Comparison of ENCODE assay signal across 21 cellular contexts in genomic region chr12:49942512-49942893, GRCh38. TPM values are rescaled to one million over a fixed set of nuclear protein-coding genes. Genes with fewer than 3 reads are reported as not detected.
DNase-seq lines count a peak whose midpoint lies in the region; ATAC-seq lines count a peak whose summit lies in the region.
"Had no signal": no experiment of that assay in that cellular context is flagged by ENCODE, and none has a peak within 500 bp of the region (broad histone marks: within the 10 kb centered on the region; RNA-seq: fewer than 3 reads in every experiment).

No MANE protein-coding gene starts in this region.

- H3K36me3 Mint-ChIP-seq in CD4-positive, CD25-positive, alpha-beta regulatory T cell = peaks cover 4% of the 10 kb centered on the region
- no peaks in the 10 kb centered on the region for H3K36me3 Mint-ChIP-seq in T-cell
- no peaks in the 10 kb centered on the region for H3K36me3 Mint-ChIP-seq in activated T-helper 1 cell treated with anti-CD3 and anti-CD28 coated beads, Interleukin-12 subunit alpha, Interleukin-12 subunit beta, Interleukin-2, Interleukin-4 antibody, amounts not matched to agents 30 ng/mL and 10 ng/mL and 1 ng/mL, durations not matched to agents 14 hours and 24 hours and 36 hours (ENCODE audit: low read depth)
- H3K36me3 Mint-ChIP-seq: CD8-positive, alpha-beta memory T cell had no signal

- H3K4me1 Mint-ChIP-seq in CD4-positive, CD25-positive, alpha-beta regulatory T cell = peaks cover 12 to 62% (median 37%) of the 10 kb centered on the region in 4 donors
- peaks cover 17 to 47% (median 29%) of the 10 kb centered on the region in 3 donors for H3K4me1 Mint-ChIP-seq in T-cell
- H3K4me1 Mint-ChIP-seq in activated T-helper 1 cell treated with anti-CD3 and anti-CD28 coated beads, Interleukin-12 subunit alpha, Interleukin-12 subunit beta, Interleukin-2, Interleukin-4 antibody, amounts not matched to agents 30 ng/mL and 10 ng/mL and 1 ng/mL, durations not matched to agents 14 hours and 24 hours and 36 hours (ENCODE audit: low read depth) = peaks cover 28% of the 10 kb centered on the region

- POLR2A ChIA-PET in T-cell (lab: Charles Lee) = no interaction called here

- peak overlapping the region; percentile 91 to 100 (median 97) for H3K27ac Mint-ChIP-seq in CD4-positive, CD25-positive, alpha-beta regulatory T cell
- peak overlapping the region; percentile 44 to 69 for H3K27ac Mint-ChIP-seq in T-cell
- H3K27ac Mint-ChIP-seq in activated T-helper 1 cell treated with anti-CD3 and anti-CD28 coated beads, Interleukin-12 subunit alpha, Interleukin-12 subunit beta, Interleukin-2, Interleukin-4 antibody, amounts not matched to agents 30 ng/mL and 10 ng/mL and 1 ng/mL, durations not matched to agents 14 hours and 24 hours and 36 hours = no peak overlapping the region

- CTCF ChIA-PET in T-cell (lab: Charles Lee) = interaction anchor here in 1 of 2 donors (0.6 kb wide), 1 partner anchor 123 kb away, joined by 3 read pairs; no protein-coding TSS in a partner anchor

- intact Hi-C loops in activated T-helper 1 cell treated with anti-CD3 and anti-CD28 coated beads, Interleukin-12 subunit alpha, Interleukin-12 subunit beta, Interleukin-2, Interleukin-4 antibody, amounts not matched to agents 30 ng/mL and 10 ng/mL and 1 ng/mL, durations not matched to agents 14 hours and 24 hours and 36 hours (cut with micrococcal nuclease) = no loop called here

- H3K27ac ChIP-seq in BLaER1 = peak overlapping the region; percentile 40; the same call in 1 of the 2 replicates
- peak overlapping the region; percentile 92 for H3K27ac ChIP-seq in CD4-positive, CD25-positive, alpha-beta regulatory T cell (ENCODE audit: insufficient read depth, low read length, poor library complexity, severe bottlenecking)
- H3K27ac ChIP-seq in SJCRH30 = no peak overlapping the region

- peak overlapping the region; percentile 67 for H3K4me2 ChIP-seq in BLaER1

- H3K27me3 ChIP-seq in BLaER1 (no peaks in the 10 kb centered on the region), SJCRH30 (no peaks in the 10 kb centered on the region)
- H3K27me3 ChIP-seq in CD4-positive, CD25-positive, alpha-beta regulatory T cell (ENCODE audit: control insufficient read depth, insufficient read depth, low read length) = no peaks in the 10 kb centered on the region

- H3K9ac ChIP-seq in BLaER1 = no peak overlapping the region; the same call in 1 of the 2 replicates

- no peaks in the 10 kb centered on the region for H3K27me3 Mint-ChIP-seq in CD4-positive, CD25-positive, alpha-beta regulatory T cell
- H3K27me3 Mint-ChIP-seq in T-cell = no peaks in the 10 kb centered on the region
- peaks cover 6% of the 10 kb centered on the region for H3K27me3 Mint-ChIP-seq in activated T-helper 1 cell treated with anti-CD3 and anti-CD28 coated beads, Interleukin-12 subunit alpha, Interleukin-12 subunit beta, Interleukin-2, Interleukin-4 antibody, amounts not matched to agents 30 ng/mL and 10 ng/mL and 1 ng/mL, durations not matched to agents 14 hours and 24 hours and 36 hours (ENCODE audit: insufficient read depth)

- DNase-seq in CD4-positive, CD25-positive, alpha-beta regulatory T cell = peak in 1 of 3 donors; percentile 35
- DNase-seq in T-cell (no peak), foreskin melanocyte (peak; percentile 73), SJCRH30 (no peak), amniotic stem cell (lab: John Stamatoyannopoulos, UW) (no peak)
- no peak for DNase-seq in activated T-helper 1 cell treated with anti-CD3 and anti-CD28 coated beads, Interleukin-12 subunit alpha, Interleukin-12 subunit beta, Interleukin-2, Interleukin-4 antibody, amounts not matched to agents 30 ng/mL and 10 ng/mL and 1 ng/mL, durations not matched to agents 14 hours and 24 hours and 36 hours (ENCODE audit: low spot score)
- DNase-seq in stimulated activated CD4-positive, alpha-beta T cell treated with anti-CD3 and anti-CD28 coated beads, Interleukin-4, amount 100 ng/mL, for 1 hour = no peak
- DNase-seq: CD8-positive, alpha-beta memory T cell; DND-41; GDM1; GOT3; KG1; NCI-H1436; NCI-H2029; NCI-H2171; NCI-H69; NK-92 treated with Interleukin-12 subunit alpha and Interleukin-12 subunit beta, amount 100 ng/mL, for 24 hours had no signal

- H3K9me3 Mint-ChIP-seq in CD4-positive, CD25-positive, alpha-beta regulatory T cell = no peaks in the 10 kb centered on the region
- H3K9me3 Mint-ChIP-seq in T-cell = no peaks in the 10 kb centered on the region
- H3K9me3 Mint-ChIP-seq in activated T-helper 1 cell treated with anti-CD3 and anti-CD28 coated beads, Interleukin-12 subunit alpha, Interleukin-12 subunit beta, Interleukin-2, Interleukin-4 antibody, amounts not matched to agents 30 ng/mL and 10 ng/mL and 1 ng/mL, durations not matched to agents 14 hours and 24 hours and 36 hours = no peaks in the 10 kb centered on the region
- H3K9me3 Mint-ChIP-seq: CD8-positive, alpha-beta memory T cell had no signal

- ATAC-seq in CD4-positive, CD25-positive, alpha-beta regulatory T cell (ENCODE audit: low read depth in 2 of 2) = no peak
- no peak for ATAC-seq in T-cell (replicated peaks in 1 of 4)
- ATAC-seq: GM12878 had no signal

- H3K4me3 Mint-ChIP-seq in CD4-positive, CD25-positive, alpha-beta regulatory T cell = peak overlapping the region in 3 of 4 donors; percentile 24 to 96 (median 80)
- H3K4me3 Mint-ChIP-seq in T-cell = no peak overlapping the region
- H3K4me3 Mint-ChIP-seq in activated T-helper 1 cell treated with anti-CD3 and anti-CD28 coated beads, Interleukin-12 subunit alpha, Interleukin-12 subunit beta, Interleukin-2, Interleukin-4 antibody, amounts not matched to agents 30 ng/mL and 10 ng/mL and 1 ng/mL, durations not matched to agents 14 hours and 24 hours and 36 hours = no peak overlapping the region

- H3K4me1 ChIP-seq in BLaER1 (peaks cover 41% of the 10 kb centered on the region), SJCRH30 (peaks cover 16% of the 10 kb centered on the region; the same call in 1 of the 2 replicates)
- peaks cover 53% of the 10 kb centered on the region for H3K4me1 ChIP-seq in CD4-positive, CD25-positive, alpha-beta regulatory T cell (ENCODE audit: control insufficient read depth, insufficient read depth, low read length, poor library complexity, severe bottlenecking)

- H3K4me3 ChIP-seq in BLaER1 (no peak overlapping the region), SJCRH30 (no peak overlapping the region)
- peak overlapping the region; percentile 37 for H3K4me3 ChIP-seq in CD4-positive, CD25-positive, alpha-beta regulatory T cell (ENCODE audit: low read depth, low read length)
- H3K4me3 ChIP-seq: GM12878 had no signal

- H3K36me3 ChIP-seq in BLaER1 (no peaks in the 10 kb centered on the region), SJCRH30 (no peaks in the 10 kb centered on the region)
- H3K36me3 ChIP-seq in CD4-positive, CD25-positive, alpha-beta regulatory T cell (ENCODE audit: control insufficient read depth, insufficient read depth, low read length) = no peaks in the 10 kb centered on the region

- no peaks in the 10 kb centered on the region for H4K20me1 ChIP-seq in BLaER1

- H3K9me3 ChIP-seq in BLaER1 (no peaks in the 10 kb centered on the region), SJCRH30 (replicated peaks) (no peaks in the 10 kb centered on the region)
- no peaks in the 10 kb centered on the region for H3K9me3 ChIP-seq in CD4-positive, CD25-positive, alpha-beta regulatory T cell (ENCODE audit: control insufficient read depth in 2 of 2, low read length in 2 of 2)

RNA-seq across cellular contexts. Expression of gene AQP2, which starts 8.0 kb away (rescaled TPM):
- not detected for total RNA-seq in CD4-positive, CD25-positive, alpha-beta regulatory T cell
- polyA plus RNA-seq in CD4-positive, CD25-positive, alpha-beta regulatory T cell = not detected
- not detected for total RNA-seq in T-cell
- total RNA-seq in activated T-helper 1 cell treated with anti-CD3 and anti-CD28 coated beads, Interleukin-12 subunit alpha, Interleukin-12 subunit beta, Interleukin-2, Interleukin-4 antibody, amounts not matched to agents 30 ng/mL and 10 ng/mL and 1 ng/mL, durations not matched to agents 14 hours and 24 hours and 36 hours = not detected in 2 replicates
- total RNA-seq in SJCRH30 (2014; rRNA removed; shearing (Covaris generic)) = not detected in 2 replicates
- total RNA-seq: CD8-positive, alpha-beta memory T cell; GM12878; M059J; OCI-LY7 had no signal
- polyA plus RNA-seq: CD8-positive, alpha-beta memory T cell; GM12878 had no signal

RNA-seq across cellular contexts. Expression of gene AQP5, which starts 19.2 kb away (rescaled TPM):
- not detected for total RNA-seq in CD4-positive, CD25-positive, alpha-beta regulatory T cell
- not detected for polyA plus RNA-seq in CD4-positive, CD25-positive, alpha-beta regulatory T cell
- not detected for total RNA-seq in T-cell
- not detected in 2 replicates for total RNA-seq in activated T-helper 1 cell treated with anti-CD3 and anti-CD28 coated beads, Interleukin-12 subunit alpha, Interleukin-12 subunit beta, Interleukin-2, Interleukin-4 antibody, amounts not matched to agents 30 ng/mL and 10 ng/mL and 1 ng/mL, durations not matched to agents 14 hours and 24 hours and 36 hours
- total RNA-seq in SJCRH30 (2014; rRNA removed; shearing (Covaris generic)) = 0.18 TPM in 1 of 2 replicates, not detected in the other
- total RNA-seq: CD8-positive, alpha-beta memory T cell; GM12878; OCI-LY7 had no signal
- polyA plus RNA-seq: CD8-positive, alpha-beta memory T cell; GM12878 had no signal

RNA-seq across cellular contexts. Expression of gene AQP6, which starts 30.2 kb away (rescaled TPM):
- not detected for total RNA-seq in CD4-positive, CD25-positive, alpha-beta regulatory T cell
- not detected for polyA plus RNA-seq in CD4-positive, CD25-positive, alpha-beta regulatory T cell
- total RNA-seq in T-cell = not detected
- not detected in 2 replicates for total RNA-seq in activated T-helper 1 cell treated with anti-CD3 and anti-CD28 coated beads, Interleukin-12 subunit alpha, Interleukin-12 subunit beta, Interleukin-2, Interleukin-4 antibody, amounts not matched to agents 30 ng/mL and 10 ng/mL and 1 ng/mL, durations not matched to agents 14 hours and 24 hours and 36 hours
- total RNA-seq in SJCRH30 (2014; rRNA removed; shearing (Covaris generic)) = not detected in 2 replicates
- total RNA-seq: CD8-positive, alpha-beta memory T cell; GM12878; M059J; OCI-LY7 had no signal
- polyA plus RNA-seq: CD8-positive, alpha-beta memory T cell; GM12878 had no signal

RNA-seq across cellular contexts. Expression of gene FAIM2, which starts 38.8 kb away (rescaled TPM):
- total RNA-seq in CD4-positive, CD25-positive, alpha-beta regulatory T cell = 0.10 TPM
- 1 to 10 TPM in 3 of 4 donors, under 1 TPM in 1; 0.31 to 6.5 (median 3.1) TPM for polyA plus RNA-seq in CD4-positive, CD25-positive, alpha-beta regulatory T cell
- under 1 TPM in 2 of 5 donors, not detected in 3; 0.25 to 0.30 TPM for total RNA-seq in T-cell
- total RNA-seq in activated T-helper 1 cell treated with anti-CD3 and anti-CD28 coated beads, Interleukin-12 subunit alpha, Interleukin-12 subunit beta, Interleukin-2, Interleukin-4 antibody, amounts not matched to agents 30 ng/mL and 10 ng/mL and 1 ng/mL, durations not matched to agents 14 hours and 24 hours and 36 hours = 0.49 and 0.64 TPM in 2 replicates
- 0.58 and 0.67 TPM in 2 replicates for total RNA-seq in SJCRH30 (2014; rRNA removed; shearing (Covaris generic))
- total RNA-seq: GM12878 had no signal
- polyA plus RNA-seq: GM12878 had no signal

Comparison
In these comparisons a context has a peak if more than half of its experiments do, and no peak if none do; other contexts are left out.
1. H3K4me3 Mint-ChIP-seq: peak in CD4-positive, CD25-positive, alpha-beta regulatory T cell (3 of 4); none in T-cell (0 of 3) and activated T-helper 1 cell treated with anti-CD3 and anti-CD28 coated beads, Interleukin-12 subunit alpha, Interleukin-12 subunit beta, Interleukin-2, Interleukin-4 antibody, amounts not matched to agents 30 ng/mL and 10 ng/mL and 1 ng/mL, durations not matched to agents 14 hours and 24 hours and 36 hours (single experiment).